In genomic region chr16:89365044-89365467, GRCh38 we compare ENCODE assay signal across 10 cellular contexts.
A peak's percentile ranks its signal among the peaks of the same experiment; 100 is the strongest.
DNase-seq lines count a peak whose midpoint lies in the region; ATAC-seq and TF ChIP-seq lines count a peak whose summit lies in the region.
"Had no signal": no experiment of that assay in that cellular context is flagged by ENCODE, and none has a peak within 500 bp of the region (broad histone marks: within the 10 kb centered on the region; RNA-seq: fewer than 3 reads in every experiment).

No MANE protein-coding gene starts in this region.

- intact Hi-C loops in activated CD4-positive, alpha-beta T cell treated with anti-CD3 and anti-CD28 coated beads, Interleukin-2, amount 10 ng/mL, durations not matched to agents 24 days and 14 days (cut with micrococcal nuclease), result no loop called here
- intact Hi-C loops in PC-9 (cut with micrococcal nuclease; ENCODE audit: unreplicated experiment), result no loop called here

- no peaks in the 10 kb centered on the region for H3K9me3 ChIP-seq in PC-9 (ENCODE audit: insufficient read depth, low read depth)

- no peaks in the 10 kb centered on the region for H3K9me2 ChIP-seq in PC-9 (ENCODE audit: insufficient read depth)

- CTCF ChIA-PET in activated CD4-positive, alpha-beta T cell treated with anti-CD3 and anti-CD28 coated beads, Interleukin-2, amount 10 ng/mL, durations not matched to agents 7 days and 5 days (lab: Charles Lee), result interaction anchor here (1.9 kb wide), 1 partner anchor 18 kb away, joined by 7 read pairs; no protein-coding TSS in a partner anchor
- CTCF ChIA-PET in PC-9 (lab: Charles Lee), result no interaction called here

- peaks cover 68% of the 10 kb centered on the region for H3K4me1 Mint-ChIP-seq in activated CD4-positive, alpha-beta T cell treated with anti-CD3 and anti-CD28 coated beads, Interleukin-2, amount 10 ng/mL, durations not matched to agents 24 days and 14 days
- peaks cover 96% of the 10 kb centered on the region for H3K4me1 Mint-ChIP-seq in activated CD4-positive, alpha-beta T cell treated with anti-CD3 and anti-CD28 coated beads, Interleukin-2, amount 10 ng/mL, durations not matched to agents 7 days and 5 days
- H3K4me1 Mint-ChIP-seq in stimulated activated naive CD8-positive, alpha-beta T cell treated with anti-CD3 and anti-CD28 coated beads, Interleukin-15, Interleukin-2, amounts not matched to agents 100 ng/mL and 50 ng/mL, for 24 hours (ENCODE audit: low read depth), result peaks cover 98% of the 10 kb centered on the region

- H2AFZ ChIP-seq in PC-9, result no peak overlapping the region

- peaks cover 100% of the 10 kb centered on the region for H4K20me1 ChIP-seq in PC-9 (ENCODE audit: insufficient read depth)

- H3K27me3 ChIP-seq in PC-9 (ENCODE audit: insufficient read depth, low read depth), result no peaks in the 10 kb centered on the region

- 0 out of 2 replicates have a peak, but pooled peaks cover 10% of the 10 kb centered on the region for H3K36me3 ChIP-seq in PC-9 (ENCODE audit: low read depth)

- H3K9me3 Mint-ChIP-seq in activated CD4-positive, alpha-beta T cell treated with anti-CD3 and anti-CD28 coated beads, Interleukin-2, amount 10 ng/mL, durations not matched to agents 24 days and 14 days, result no peaks in the 10 kb centered on the region
- no peaks in the 10 kb centered on the region for H3K9me3 Mint-ChIP-seq in activated CD4-positive, alpha-beta T cell treated with anti-CD3 and anti-CD28 coated beads, Interleukin-2, amount 10 ng/mL, durations not matched to agents 7 days and 5 days
- no peaks in the 10 kb centered on the region for H3K9me3 Mint-ChIP-seq in stimulated activated naive CD8-positive, alpha-beta T cell treated with anti-CD3 and anti-CD28 coated beads, Interleukin-15, Interleukin-2, amounts not matched to agents 100 ng/mL and 50 ng/mL, for 24 hours

- BruUV-seq in PC-9 (replicated peaks; lab: Mats Ljungman, UMichigan), result no TSS peak

- H3K27me3 Mint-ChIP-seq in activated CD4-positive, alpha-beta T cell treated with anti-CD3 and anti-CD28 coated beads, Interleukin-2, amount 10 ng/mL, durations not matched to agents 24 days and 14 days, result no peaks in the 10 kb centered on the region
- no peaks in the 10 kb centered on the region for H3K27me3 Mint-ChIP-seq in activated CD4-positive, alpha-beta T cell treated with anti-CD3 and anti-CD28 coated beads, Interleukin-2, amount 10 ng/mL, durations not matched to agents 7 days and 5 days
- no peaks in the 10 kb centered on the region for H3K27me3 Mint-ChIP-seq in stimulated activated naive CD8-positive, alpha-beta T cell treated with anti-CD3 and anti-CD28 coated beads, Interleukin-15, Interleukin-2, amounts not matched to agents 100 ng/mL and 50 ng/mL, for 24 hours

- TF ChIP-seq CTCF in PC-9 (conservative IDR thresholded peaks at IDR 0.05), result no peak

- H3K4me3 Mint-ChIP-seq in activated CD4-positive, alpha-beta T cell treated with anti-CD3 and anti-CD28 coated beads, Interleukin-2, amount 10 ng/mL, durations not matched to agents 24 days and 14 days, result peak overlapping the region; percentile 14
- H3K4me3 Mint-ChIP-seq in activated CD4-positive, alpha-beta T cell treated with anti-CD3 and anti-CD28 coated beads, Interleukin-2, amount 10 ng/mL, durations not matched to agents 7 days and 5 days, result no peak overlapping the region
- peak overlapping the region; percentile 1 for H3K4me3 Mint-ChIP-seq in stimulated activated naive CD8-positive, alpha-beta T cell treated with anti-CD3 and anti-CD28 coated beads, Interleukin-15, Interleukin-2, amounts not matched to agents 100 ng/mL and 50 ng/mL, for 24 hours

- 0 out of 2 replicates have a peak overlapping the region, but pooled peaks have one; percentile 48 for H3K4me2 ChIP-seq in PC-9

- peak overlapping the region; percentile 86 for H3K27ac Mint-ChIP-seq in activated CD4-positive, alpha-beta T cell treated with anti-CD3 and anti-CD28 coated beads, Interleukin-2, amount 10 ng/mL, durations not matched to agents 24 days and 14 days
- no peak overlapping the region for H3K27ac Mint-ChIP-seq in activated CD4-positive, alpha-beta T cell treated with anti-CD3 and anti-CD28 coated beads, Interleukin-2, amount 10 ng/mL, durations not matched to agents 7 days and 5 days
- peak overlapping the region; percentile 66 for H3K27ac Mint-ChIP-seq in stimulated activated naive CD8-positive, alpha-beta T cell treated with anti-CD3 and anti-CD28 coated beads, Interleukin-15, Interleukin-2, amounts not matched to agents 100 ng/mL and 50 ng/mL, for 24 hours

- no peak overlapping the region for H3K4me3 ChIP-seq in PC-9

- no peak for DNase-seq in activated CD4-positive, alpha-beta T cell treated with anti-CD3 and anti-CD28 coated beads, Interleukin-2, amount 10 ng/mL, durations not matched to agents 24 days and 14 days
- no peak for DNase-seq in activated CD4-positive, alpha-beta T cell treated with anti-CD3 and anti-CD28 coated beads, Interleukin-2, amount 10 ng/mL, durations not matched to agents 7 days and 5 days
- DNase-seq in PC-9 (no peak), epithelial cell of prostate (ENCODE audit: low read depth, low spot score) (no peak), DMS79 (lab: John Stamatoyannopoulos, UW) (no peak), DMS53 (lab: John Stamatoyannopoulos, UW) (no peak)
- DNase-seq: activated gamma-delta T cell treated with Interleukin-2 at 50 U/mL for 16 hours, SHP77 had no signal

- peaks cover 34% of the 10 kb centered on the region for H3K4me1 ChIP-seq in PC-9 (replicated peaks; ENCODE audit: insufficient read depth)

- no peak for ATAC-seq in GM18498 (IDR thresholded peaks at IDR 0.05; ENCODE audit: unreplicated experiment)

- H3K36me3 Mint-ChIP-seq in activated CD4-positive, alpha-beta T cell treated with anti-CD3 and anti-CD28 coated beads, Interleukin-2, amount 10 ng/mL, durations not matched to agents 24 days and 14 days (ENCODE audit: low read depth), result peaks cover 17% of the 10 kb centered on the region
- peaks cover 23% of the 10 kb centered on the region for H3K36me3 Mint-ChIP-seq in activated CD4-positive, alpha-beta T cell treated with anti-CD3 and anti-CD28 coated beads, Interleukin-2, amount 10 ng/mL, durations not matched to agents 7 days and 5 days (ENCODE audit: low read depth)
- peaks cover 23% of the 10 kb centered on the region for H3K36me3 Mint-ChIP-seq in stimulated activated naive CD8-positive, alpha-beta T cell treated with anti-CD3 and anti-CD28 coated beads, Interleukin-15, Interleukin-2, amounts not matched to agents 100 ng/mL and 50 ng/mL, for 24 hours (ENCODE audit: low read depth)

- H3F3A ChIP-seq in PC-9 (ENCODE audit: insufficient read depth, low read depth), result peaks cover 59% of the 10 kb centered on the region

- POLR2A ChIA-PET in activated CD4-positive, alpha-beta T cell treated with anti-CD3 and anti-CD28 coated beads, Interleukin-2, amount 10 ng/mL, durations not matched to agents 7 days and 5 days (lab: Charles Lee), result no interaction called here
- POLR2A ChIA-PET in PC-9 (lab: Charles Lee; ENCODE audit: unreplicated experiment), result no interaction called here

- H3K27ac ChIP-seq in PC-9 (no peak overlapping the region), epithelial cell of prostate (peak overlapping the region; percentile 87)

- peaks cover 99% of the 10 kb centered on the region for H3K79me2 ChIP-seq in PC-9 (ENCODE audit: low read depth)
